29 cellular contexts compared by ENCODE assay signal in the genomic region with DNA sequence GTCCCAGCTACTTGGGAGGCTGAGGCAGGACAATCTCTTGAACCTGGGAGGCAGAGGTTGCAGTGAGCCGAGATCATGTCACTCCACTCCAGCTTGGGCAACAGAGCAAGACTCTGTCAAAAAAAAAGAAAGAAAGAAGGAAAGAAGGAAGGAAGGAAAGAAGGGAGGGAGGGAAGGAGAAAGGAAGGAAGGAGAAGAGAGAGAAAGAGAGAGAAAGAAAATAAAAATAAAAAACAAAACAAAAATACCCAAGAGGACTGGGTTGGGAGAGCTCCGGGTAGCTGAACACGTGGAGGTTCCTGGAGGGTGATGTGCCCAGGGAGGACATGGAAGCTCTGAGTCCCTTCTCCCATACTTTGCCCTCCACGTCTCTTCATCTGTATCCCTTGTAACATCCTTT.
"Had no signal": no experiment of that assay in that cellular context is flagged by ENCODE, and none has a peak within 500 bp of the region (broad histone marks: within the 10 kb centered on the region; RNA-seq: fewer than 3 reads in every experiment).

No MANE protein-coding gene starts in this region.

- ATAC-seq: left colon; left lung; lower lobe of right lung; naive thymus-derived CD8-positive, alpha-beta T cell; pancreas; right lobe of liver; stimulated activated naive B cell treated with anti-CD40 and anti-IgM and Interleukin-4, amounts not matched to agents 10 μg/mL and 1 μg/mL and 100 μg/mL, for 72 hours; stimulated activated naive CD8-positive, alpha-beta T cell treated with anti-CD3 and anti-CD28 coated beads, Interleukin-15, Interleukin-2, amounts not matched to agents 100 U/mL and 50 U/mL, for 24 hours had no signal

- H3K27me3 ChIP-seq: left lung, pancreas, right atrium auricular region, right lobe of liver, stomach, testis, thyroid gland, transverse colon, upper lobe of left lung had no signal

- H3K9me3 Mint-ChIP-seq: immature natural killer cell; naive thymus-derived CD8-positive, alpha-beta T cell; nephron; neural crest cell; stimulated activated naive B cell treated with anti-CD40 and anti-IgM and Interleukin-4, amounts not matched to agents 10 μg/mL and 1 μg/mL and 100 μg/mL, for 72 hours had no signal

- H3K36me3 ChIP-seq: left lung, lower lobe of right lung, pancreas, right atrium auricular region, right lobe of liver, stomach, thyroid gland, transverse colon, upper lobe of left lung had no signal

- H3K4me1 ChIP-seq: left lung, lower lobe of right lung, pancreas, right atrium auricular region, right lobe of liver, transverse colon had no signal

- H3K27ac Mint-ChIP-seq: immature natural killer cell; naive thymus-derived CD8-positive, alpha-beta T cell; nephron; stimulated activated naive B cell treated with anti-CD40 and anti-IgM and Interleukin-4, amounts not matched to agents 10 μg/mL and 1 μg/mL and 100 μg/mL, for 72 hours had no signal

- H3K4me3 Mint-ChIP-seq: immature natural killer cell; naive thymus-derived CD8-positive, alpha-beta T cell; nephron; neural crest cell; stimulated activated naive B cell treated with anti-CD40 and anti-IgM and Interleukin-4, amounts not matched to agents 10 μg/mL and 1 μg/mL and 100 μg/mL, for 72 hours had no signal

- DNase-seq: hypothalamus; immature natural killer cell; kidney; left colon; left lung; lower lobe of right lung; mammary epithelial cell; mesenchymal stem cell; naive thymus-derived CD8-positive, alpha-beta T cell; nucleus accumbens; pancreas; right lobe of liver; stimulated activated CD4-positive, alpha-beta T cell treated with anti-CD3 and anti-CD28 coated beads, Interleukin-1b, Interleukin-23, amount 100 ng/mL, for 48 hours; stimulated activated CD4-positive, alpha-beta T cell treated with anti-CD3 and anti-CD28 coated beads, Interleukin-2, amount 100 ng/mL, for 48 hours; stimulated activated CD4-positive, alpha-beta T cell treated with anti-CD3 and anti-CD28 coated beads, Interleukin-4, amount 100 ng/mL, for 4 hours; stimulated activated CD8-positive, alpha-beta memory T cell treated with anti-CD3 and anti-CD28 coated beads, Interleukin-4, amount 100 ng/mL, for 48 hours; stimulated activated naive B cell treated with anti-CD40 and anti-IgM and Interleukin-4, amounts not matched to agents 10 μg/mL and 1 μg/mL and 100 μg/mL, for 72 hours; stimulated activated naive CD8-positive, alpha-beta T cell treated with anti-CD3 and anti-CD28 coated beads, Interleukin-15, Interleukin-2, amounts not matched to agents 100 U/mL and 50 U/mL, for 24 hours; stomach; testis; thyroid gland; transverse colon; upper lobe of left lung had no signal

- H3K4me2 ChIP-seq: smooth muscle cell had no signal

- H3K9me3 ChIP-seq: left lung, lower lobe of right lung, pancreas, right atrium auricular region, right lobe of liver, stomach, testis, thyroid gland, transverse colon, upper lobe of left lung had no signal

- H3K36me3 Mint-ChIP-seq: immature natural killer cell; naive thymus-derived CD8-positive, alpha-beta T cell; stimulated activated naive B cell treated with anti-CD40 and anti-IgM and Interleukin-4, amounts not matched to agents 10 μg/mL and 1 μg/mL and 100 μg/mL, for 72 hours had no signal

- H3K4me1 Mint-ChIP-seq: immature natural killer cell; naive thymus-derived CD8-positive, alpha-beta T cell; nephron had no signal

- H3K27ac ChIP-seq: left lung, lower lobe of right lung, pancreas, right atrium auricular region, right lobe of liver, testis, thyroid gland, transverse colon, upper lobe of left lung had no signal

- FAIRE-seq: islet of Langerhans, kidney, pancreas, urothelium cell line had no signal

- H3K4me3 ChIP-seq: left lung, lower lobe of right lung, pancreas, right atrium auricular region, right lobe of liver, smooth muscle cell, stomach, testis, thyroid gland, transverse colon, upper lobe of left lung had no signal
